In genomic region chr6:48102476-48103195, GRCh38 we compare ENCODE assay signal across 1 cellular context. TPM values are rescaled to one million over a fixed set of nuclear protein-coding genes. Genes with fewer than 3 reads are reported as not detected.
"Had no signal": no experiment of that assay in that cellular context is flagged by ENCODE, and none has a peak within 500 bp of the region (broad histone marks: within the 10 kb centered on the region; RNA-seq: fewer than 3 reads in every experiment).

No MANE protein-coding gene starts in this region.

RNA-seq across cellular contexts. Expression of gene PTCHD4, which starts 8.4 kb away (rescaled TPM):
- total RNA-seq: natural killer cell had no signal
